1 cellular context compared by ENCODE assay signal in genomic region chr10:78042058-78042751, GRCh38.
TF ChIP-seq lines count a peak whose summit lies in the region.

No MANE protein-coding gene starts in this region.

TF ChIP-seq in HepG2, 621 proteins besides CTCF, POLR2A, EP300 and RAD21:
- TF ChIP-seq EZH2 (conservative IDR thresholded peaks at IDR 0.05; ENCODE audit: low read depth, low read length), result no peak
- TF ChIP-seq ZNF563 (CRISPR knock-in tag; IDR thresholded peaks at IDR 0.05), result no peak
- no peak for TF ChIP-seq ZNF784 (CRISPR knock-in tag; IDR thresholded peaks at IDR 0.05; ENCODE audit: borderline replicate concordance)
- no peak for TF ChIP-seq TEAD3 (CRISPR knock-in tag; optimal IDR thresholded peaks at IDR 0.05; ENCODE audit: borderline replicate concordance)
- TF ChIP-seq SSRP1 (CRISPR knock-in tag; IDR thresholded peaks at IDR 0.05), result peak; percentile 18; the same call in 1 of the 2 replicates
- no peak for TF ChIP-seq RFX3 (CRISPR knock-in tag; IDR thresholded peaks at IDR 0.05)
- no peak for TF ChIP-seq MYNN (CRISPR knock-in tag; IDR thresholded peaks at IDR 0.05; ENCODE audit: low read depth)
- TF ChIP-seq POGK (CRISPR knock-in tag; conservative IDR thresholded peaks at IDR 0.05), result 0 out of 2 replicates have a peak, but pooled peaks have one; percentile 33
- TF ChIP-seq ZNF629 (CRISPR knock-in tag; conservative IDR thresholded peaks at IDR 0.05), result no peak
- TF ChIP-seq ZNF557 (CRISPR knock-in tag; IDR thresholded peaks at IDR 0.05), result no peak
- TF ChIP-seq HMGXB3 (CRISPR knock-in tag; IDR thresholded peaks at IDR 0.05; ENCODE audit: borderline replicate concordance), result no peak
- TF ChIP-seq ZNF263 (CRISPR knock-in tag; IDR thresholded peaks at IDR 0.05), result no peak
- TF ChIP-seq POLR2AphosphoS5 (IDR thresholded peaks at IDR 0.05; ENCODE audit: low read depth, low read length), result peak; percentile 39; the same call in 1 of the 2 replicates
- TF ChIP-seq EEA1 (CRISPR knock-in tag; IDR thresholded peaks at IDR 0.05; ENCODE audit: borderline replicate concordance), result no peak
- TF ChIP-seq ARNT (IDR thresholded peaks at IDR 0.05), result no peak
- TF ChIP-seq POLR2G (IDR thresholded peaks at IDR 0.05; ENCODE audit: low read depth, low read length), result 0 out of 2 replicates have a peak, but pooled peaks have one; percentile 27
- TF ChIP-seq HMG20A (CRISPR knock-in tag; IDR thresholded peaks at IDR 0.05; ENCODE audit: borderline replicate concordance), result no peak
- peak; percentile 54 for TF ChIP-seq RBFOX2 (IDR thresholded peaks at IDR 0.05; ENCODE audit: low read depth, low read length)
- no peak for TF ChIP-seq PRPF4 (IDR thresholded peaks at IDR 0.05; ENCODE audit: low read depth, low read length, poor library complexity, severe bottlenecking)
- no peak for TF ChIP-seq KMT2B (CRISPR knock-in tag; IDR thresholded peaks at IDR 0.05)
- no peak for TF ChIP-seq ZNF18 (CRISPR knock-in tag; IDR thresholded peaks at IDR 0.05; ENCODE audit: insufficient replicate concordance)
- no peak for TF ChIP-seq CSRNP1 (CRISPR knock-in tag; IDR thresholded peaks at IDR 0.05)
- no peak for TF ChIP-seq NR2F2 (IDR thresholded peaks at IDR 0.05; ENCODE audit: borderline replicate concordance, low read depth)
- TF ChIP-seq THYN1 (CRISPR knock-in tag; IDR thresholded peaks at IDR 0.05; ENCODE audit: borderline replicate concordance, low read depth), result no peak
TF ChIP-seq in HepG2: peak in this region for 5.
